ENCODE assay signal across 33 cellular contexts in genomic region chr4:86755388-86755787, GRCh38.
"Had no signal": no experiment of that assay in that cellular context is flagged by ENCODE, and none has a peak within 500 bp of the region (broad histone marks: within the 10 kb centered on the region; RNA-seq: fewer than 3 reads in every experiment).

No MANE protein-coding gene starts in this region.

- H3K4me1 ChIP-seq: Peyer's patch had no signal

- H3K27ac ChIP-seq: cardiac muscle cell, Peyer's patch, RWPE1, VCaP had no signal

- H3K9me3 Mint-ChIP-seq: activated B cell treated with CpG ODN at 0.5 μM for 24 hours; activated CD4-positive, alpha-beta memory T cell treated with anti-CD3 and anti-CD28 coated beads, Interleukin-2, amount 10 ng/mL, durations not matched to agents 7 days and 5 days; activated naive CD8-positive, alpha-beta T cell treated with anti-CD3 and anti-CD28 coated beads for 36 hours; T-cell had no signal

- ATAC-seq: activated CD8-positive, alpha-beta memory T cell treated with anti-CD3 and anti-CD28 coated beads, Interleukin-2, amount 10 ng/mL, durations not matched to agents 7 days and 5 days; PC-3; Right ventricle myocardium inferior; SK-N-SH treated with all-trans-retinoic acid at 6 μM for 48 hours; T-cell had no signal

- H3K36me3 ChIP-seq: MG63, Peyer's patch had no signal

- H3K27me3 Mint-ChIP-seq: activated B cell treated with CpG ODN at 0.5 μM for 24 hours; activated CD4-positive, alpha-beta memory T cell treated with anti-CD3 and anti-CD28 coated beads, Interleukin-2, amount 10 ng/mL, durations not matched to agents 7 days and 5 days; T-cell had no signal

- DNase-seq: activated B cell treated with CpG ODN at 0.5 μM for 24 hours; activated CD4-positive, alpha-beta memory T cell treated with anti-CD3 and anti-CD28 coated beads, Interleukin-2, amount 10 ng/mL, durations not matched to agents 7 days and 5 days; activated CD4-positive, alpha-beta T cell treated with anti-CD3 and anti-CD28 coated beads for 48 hours; activated CD4-positive, CD25-positive, alpha-beta regulatory T cell treated with anti-CD3 and anti-CD28 coated beads, Interleukin-2, amount 50 U/mL, for 72 hours; activated CD8-positive, alpha-beta memory T cell treated with anti-CD3 and anti-CD28 coated beads for 24 hours; activated CD8-positive, alpha-beta memory T cell treated with anti-CD3 and anti-CD28 coated beads, Interleukin-2, amount 10 ng/mL, durations not matched to agents 7 days and 5 days; activated CD8-positive, alpha-beta memory T cell treated with anti-CD3 and anti-CD28 coated beads, Interleukin-2, amount 50 U/mL, for 48 hours; activated effector memory CD4-positive, alpha-beta T cell treated with anti-CD3 and anti-CD28 coated beads, Interleukin-2, amount 50 U/mL, for 16 hours; activated naive CD4-positive, alpha-beta T cell; activated naive CD4-positive, alpha-beta T cell treated with anti-CD3 and anti-CD28 coated beads, Interleukin-2, amount 50 U/mL, for 16 hours; activated naive CD8-positive, alpha-beta T cell treated with anti-CD3 and anti-CD28 coated beads for 36 hours; activated T-cell treated with anti-CD3 and anti-CD28 coated beads, Interleukin-2, amount 50 U/mL, for 48 hours; amniotic stem cell; aorta; MG63; NCI-H1048; NCI-H1105 treated with DMSO at 0.1 percent for 48 hours; NCI-H1436; NCI-H1694; NCI-H1930; NCI-H2081 treated with DMSO at 0.1 percent for 48 hours; NCI-H345; NCI-H524 treated with DMSO at 0.1 percent for 48 hours; PC-3; Peyer's patch; SIG-M5; T-cell; T-helper 9 cell had no signal

- H3K4me3 Mint-ChIP-seq: activated B cell treated with CpG ODN at 0.5 μM for 24 hours; activated CD4-positive, alpha-beta memory T cell treated with anti-CD3 and anti-CD28 coated beads, Interleukin-2, amount 10 ng/mL, durations not matched to agents 7 days and 5 days; activated CD8-positive, alpha-beta memory T cell treated with anti-CD3 and anti-CD28 coated beads, Interleukin-2, amount 10 ng/mL, durations not matched to agents 7 days and 5 days; activated naive CD8-positive, alpha-beta T cell treated with anti-CD3 and anti-CD28 coated beads for 36 hours; T-cell had no signal

- H3K9me3 ChIP-seq: MG63, Peyer's patch had no signal

- H3K4me1 Mint-ChIP-seq: activated B cell treated with CpG ODN at 0.5 μM for 24 hours; activated CD4-positive, alpha-beta memory T cell treated with anti-CD3 and anti-CD28 coated beads, Interleukin-2, amount 10 ng/mL, durations not matched to agents 7 days and 5 days; activated CD8-positive, alpha-beta memory T cell treated with anti-CD3 and anti-CD28 coated beads, Interleukin-2, amount 10 ng/mL, durations not matched to agents 7 days and 5 days; activated naive CD8-positive, alpha-beta T cell treated with anti-CD3 and anti-CD28 coated beads for 36 hours; T-cell had no signal

- H3K4me3 ChIP-seq: cardiac muscle cell, MG63, Peyer's patch had no signal

- H3K27ac Mint-ChIP-seq: activated B cell treated with CpG ODN at 0.5 μM for 24 hours; activated CD4-positive, alpha-beta memory T cell treated with anti-CD3 and anti-CD28 coated beads, Interleukin-2, amount 10 ng/mL, durations not matched to agents 7 days and 5 days; activated CD8-positive, alpha-beta memory T cell treated with anti-CD3 and anti-CD28 coated beads, Interleukin-2, amount 10 ng/mL, durations not matched to agents 7 days and 5 days; activated naive CD8-positive, alpha-beta T cell treated with anti-CD3 and anti-CD28 coated beads for 36 hours; T-cell had no signal

- H3K27me3 ChIP-seq: cardiac muscle cell, MG63, Peyer's patch had no signal

- H3K36me3 Mint-ChIP-seq: activated CD8-positive, alpha-beta memory T cell treated with anti-CD3 and anti-CD28 coated beads, Interleukin-2, amount 10 ng/mL, durations not matched to agents 7 days and 5 days; activated naive CD8-positive, alpha-beta T cell treated with anti-CD3 and anti-CD28 coated beads for 36 hours; T-cell had no signal
